9 cellular contexts compared by ENCODE assay signal in the genomic region with DNA sequence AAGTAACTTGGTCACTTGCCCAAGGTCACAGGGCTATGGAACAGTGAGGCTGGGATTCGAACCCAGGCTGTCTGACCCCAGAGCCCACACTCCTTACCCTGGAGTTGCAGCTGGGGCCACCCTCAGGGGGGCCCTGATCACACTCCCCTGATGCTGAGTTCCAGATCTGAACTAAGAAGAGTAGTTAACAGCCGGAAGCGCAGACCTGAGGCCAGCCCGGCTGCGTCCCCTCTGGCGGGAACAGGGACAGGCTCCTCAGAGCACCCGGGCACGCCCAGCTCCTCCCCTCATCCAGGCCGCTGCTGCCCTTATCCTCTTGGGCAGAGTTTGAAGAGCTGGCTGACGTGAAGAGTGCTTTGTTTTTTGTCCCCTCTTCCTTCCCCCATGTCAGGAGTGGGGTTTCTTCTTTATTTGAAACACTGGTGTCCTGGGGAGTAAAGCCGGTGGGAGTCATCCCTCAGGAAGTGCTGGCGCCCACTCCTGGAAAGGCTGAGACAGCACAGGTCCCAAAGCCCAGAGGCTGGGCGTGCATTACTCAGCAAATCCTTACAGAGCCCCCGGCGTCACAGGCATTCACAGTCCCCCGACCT. TPM values are rescaled to one million over a fixed set of nuclear protein-coding genes. Genes with fewer than 3 reads are reported as not detected.
DNase-seq lines count a peak whose midpoint lies in the region; ATAC-seq and TF ChIP-seq lines count a peak whose summit lies in the region.
"Had no signal": no experiment of that assay in that cellular context is flagged by ENCODE, and none has a peak within 500 bp of the region (broad histone marks: within the 10 kb centered on the region; RNA-seq: fewer than 3 reads in every experiment).

No MANE protein-coding gene starts in this region.

- H3K27ac ChIP-seq in GM23248 = peak overlapping the region; percentile 86

- H3K27ac Mint-ChIP-seq in activated CD4-positive, alpha-beta memory T cell treated with anti-CD3 and anti-CD28 coated beads, Interleukin-2, amount 10 ng/mL, durations not matched to agents 7 days and 5 days = peak overlapping the region; percentile 99
- peak overlapping the region; percentile 98 to 99 for H3K27ac Mint-ChIP-seq in natural killer cell

- no peaks in the 10 kb centered on the region for H3K27me3 Mint-ChIP-seq in activated CD4-positive, alpha-beta memory T cell treated with anti-CD3 and anti-CD28 coated beads, Interleukin-2, amount 10 ng/mL, durations not matched to agents 7 days and 5 days
- H3K27me3 Mint-ChIP-seq in natural killer cell (ENCODE audit: low read depth in 2 of 2) = no peaks in the 10 kb centered on the region

- no peaks in the 10 kb centered on the region for H3K27me3 ChIP-seq in GM23248 (replicated peaks; ENCODE audit: insufficient read depth)

- peaks cover 88% of the 10 kb centered on the region for H3K4me1 Mint-ChIP-seq in activated CD4-positive, alpha-beta memory T cell treated with anti-CD3 and anti-CD28 coated beads, Interleukin-2, amount 10 ng/mL, durations not matched to agents 7 days and 5 days
- peaks cover 48 to 59% of the 10 kb centered on the region in 2 donors for H3K4me1 Mint-ChIP-seq in natural killer cell

- no peaks in the 10 kb centered on the region for H3K79me2 ChIP-seq in GM23248 (ENCODE audit: insufficient read depth)

- 38 to 40% methylated on average over 16 of the region's 16 CpGs for WGBS in GM23248 (ENCODE audit: low coverage in 1 of 2, low lambda C conversion rate in 2 of 2, missing lambda C conversion rate in 2 of 2), 2 experiments

- no peaks in the 10 kb centered on the region for H3K9me3 Mint-ChIP-seq in activated CD4-positive, alpha-beta memory T cell treated with anti-CD3 and anti-CD28 coated beads, Interleukin-2, amount 10 ng/mL, durations not matched to agents 7 days and 5 days
- H3K9me3 Mint-ChIP-seq in natural killer cell = no peaks in the 10 kb centered on the region

- in situ Hi-C loops in GM23248 (cut with MboI) = no loop called here

- H3K9me2 ChIP-seq in GM23248 (ENCODE audit: insufficient read depth) = no peaks in the 10 kb centered on the region

- peak overlapping the region; percentile 41 for H3K4me2 ChIP-seq in GM23248 (ENCODE audit: unreplicated experiment)

- H3K4me1 ChIP-seq in GM23248 (ENCODE audit: insufficient read depth) = 0 out of 2 replicates have a peak, but pooled peaks cover 7% of the 10 kb centered on the region

- peaks cover 68% of the 10 kb centered on the region for H3K36me3 Mint-ChIP-seq in activated CD4-positive, alpha-beta memory T cell treated with anti-CD3 and anti-CD28 coated beads, Interleukin-2, amount 10 ng/mL, durations not matched to agents 7 days and 5 days (ENCODE audit: low read depth)
- H3K36me3 Mint-ChIP-seq in natural killer cell = peaks cover 6% of the 10 kb centered on the region

- no peaks in the 10 kb centered on the region for H3K9me3 ChIP-seq in GM23248 (ENCODE audit: low read depth)

- peak overlapping the region; percentile 74 for H3K4me3 Mint-ChIP-seq in activated CD4-positive, alpha-beta memory T cell treated with anti-CD3 and anti-CD28 coated beads, Interleukin-2, amount 10 ng/mL, durations not matched to agents 7 days and 5 days
- H3K4me3 Mint-ChIP-seq in natural killer cell = peak overlapping the region; percentile 85

- intact Hi-C loops in natural killer cell (cut with micrococcal nuclease) = loop anchor here (1.0 kb wide), 1 partner anchor 9 kb away; no protein-coding TSS in a partner anchor

- H4K20me1 ChIP-seq in GM23248 (ENCODE audit: insufficient read depth) = no peaks in the 10 kb centered on the region

- peak overlapping the region; percentile 78 for H2AFZ ChIP-seq in GM23248

- POLR2A ChIA-PET in activated CD4-positive, alpha-beta memory T cell treated with anti-CD3 and anti-CD28 coated beads, Interleukin-2, amount 10 ng/mL, durations not matched to agents 7 days and 5 days (lab: Charles Lee) = interaction anchor here (0.6 to 13.2 kb wide), 18 partner anchors 8 to 238 kb away, joined by 3 to 1188 read pairs (median 7); a partner anchor contains a TSS

- ATAC-seq in natural killer cell (peak; percentile 2 to 7 (median 7)), GM19324 (IDR thresholded peaks at IDR 0.05; ENCODE audit: low FRiP score, unreplicated experiment) (no peak)

- peak; percentile 70 for DNase-seq in CD1c-positive myeloid dendritic cell (ENCODE audit: extremely low spot score)
- peak; percentile 87 for DNase-seq in GM23248
- peak; percentile 82 for DNase-seq in NCI-H2227 (lab: John Stamatoyannopoulos, UW; ENCODE audit: unreplicated experiment)
- DNase-seq in activated CD4-positive, alpha-beta memory T cell treated with anti-CD3 and anti-CD28 coated beads, Interleukin-2, amount 10 ng/mL, durations not matched to agents 7 days and 5 days = peak; percentile 69
- DNase-seq in fibroblast of mammary gland (ENCODE audit: low read depth) = peak; percentile 77
- DNase-seq in natural killer cell = no peak
- no peak for DNase-seq in T1000 (lab: John Stamatoyannopoulos, UW)

- peak overlapping the region; percentile 79 for H3K9ac ChIP-seq in GM23248

- TF ChIP-seq CTCF in fibroblast of mammary gland (conservative IDR thresholded peaks at IDR 0.05; ENCODE audit: control insufficient read depth, insufficient read depth, low read depth, low read length) (peak; percentile 51), natural killer cell (IDR thresholded peaks at IDR 0.05) (no peak)

- peaks cover 28% of the 10 kb centered on the region for H3F3A ChIP-seq in GM23248 (ENCODE audit: insufficient read depth)

- CTCF ChIA-PET in activated CD4-positive, alpha-beta memory T cell treated with anti-CD3 and anti-CD28 coated beads, Interleukin-2, amount 10 ng/mL, durations not matched to agents 7 days and 5 days (lab: Charles Lee) = interaction anchor here (0.6 to 12.2 kb wide), 8 partner anchors 14 to 151 kb away, joined by 3 to 465 read pairs (median 10); a partner anchor contains a TSS

- peaks cover 14% of the 10 kb centered on the region for H3K36me3 ChIP-seq in GM23248 (ENCODE audit: low read depth)

- peak overlapping the region; percentile 51 for H3K4me3 ChIP-seq in GM23248
- H3K4me3 ChIP-seq in fibroblast of mammary gland (ENCODE audit: control insufficient read depth, low read depth, low read length) = peak overlapping the region; percentile 21

RNA-seq across cellular contexts. Expression of a gene that starts 8.7 kb away (rescaled TPM):
- total RNA-seq in GM23248 (2014; rRNA removed; shearing (Covaris generic)) = 212 and 221 TPM in 2 replicates
- polyA plus RNA-seq in GM23248 (2016; fragmentation: Nextera tagmentation; extraction: Ambion mirVana) = 130 and 137 TPM in 2 replicates
- total RNA-seq in activated CD4-positive, alpha-beta memory T cell treated with anti-CD3 and anti-CD28 coated beads, Interleukin-2, amount 10 ng/mL, durations not matched to agents 7 days and 5 days = 100 to 1,000 TPM; 194 to 196 TPM
- 100 to 1,000 TPM; 123 to 133 (median 127) TPM for total RNA-seq in natural killer cell

RNA-seq across cellular contexts. Expression of a gene that starts 8.9 kb away (rescaled TPM):
- 25.9 and 39.2 TPM in 2 replicates for total RNA-seq in GM23248 (2014; rRNA removed; shearing (Covaris generic))
- polyA plus RNA-seq in GM23248 (2016; fragmentation: Nextera tagmentation; extraction: Ambion mirVana) = 68.6 and 72.1 TPM in 2 replicates
- total RNA-seq in activated CD4-positive, alpha-beta memory T cell treated with anti-CD3 and anti-CD28 coated beads, Interleukin-2, amount 10 ng/mL, durations not matched to agents 7 days and 5 days = 10 to 100 TPM; 39.4 to 50.2 TPM
- total RNA-seq in natural killer cell = 10 to 100 TPM; 22.1 to 30.4 (median 23.3) TPM

RNA-seq across cellular contexts. Expression of a gene that starts 10.6 kb away (rescaled TPM):
- not detected in 2 replicates for total RNA-seq in GM23248 (2014; rRNA removed; shearing (Covaris generic))
- polyA plus RNA-seq in GM23248 (2016; fragmentation: Nextera tagmentation; extraction: Ambion mirVana) = 0.21 and 0.35 TPM in 2 replicates
- total RNA-seq in activated CD4-positive, alpha-beta memory T cell treated with anti-CD3 and anti-CD28 coated beads, Interleukin-2, amount 10 ng/mL, durations not matched to agents 7 days and 5 days = 100 to 1,000 TPM; 295 to 299 TPM
- 100 to 1,000 TPM; 279 to 357 (median 312) TPM for total RNA-seq in natural killer cell

RNA-seq across cellular contexts. Expression of a gene that starts 18.0 kb away (rescaled TPM):
- total RNA-seq in GM23248 (2014; rRNA removed; shearing (Covaris generic)) = 261 and 264 TPM in 2 replicates
- polyA plus RNA-seq in GM23248 (2016; fragmentation: Nextera tagmentation; extraction: Ambion mirVana) = 247 and 257 TPM in 2 replicates
- 100 to 1,000 TPM; 141 TPM for total RNA-seq in activated CD4-positive, alpha-beta memory T cell treated with anti-CD3 and anti-CD28 coated beads, Interleukin-2, amount 10 ng/mL, durations not matched to agents 7 days and 5 days
- total RNA-seq in natural killer cell = 100 to 1,000 TPM; 125 to 157 (median 126) TPM

RNA-seq across cellular contexts. Expression of a gene that starts 18.2 kb away (rescaled TPM):
- not detected in 2 replicates for total RNA-seq in GM23248 (2014; rRNA removed; shearing (Covaris generic))
- polyA plus RNA-seq in GM23248 (2016; fragmentation: Nextera tagmentation; extraction: Ambion mirVana) = not detected in 2 replicates
- total RNA-seq in activated CD4-positive, alpha-beta memory T cell treated with anti-CD3 and anti-CD28 coated beads, Interleukin-2, amount 10 ng/mL, durations not matched to agents 7 days and 5 days = not detected
- total RNA-seq in natural killer cell = not detected
- total RNA-seq: T-helper 1 cell treated with Interleukin-12 subunit alpha and Interleukin-12 subunit beta and Interleukin-4 antibody, amounts not matched to agents 30 ng/mL and 1 ng/mL, for 36 hours had no signal

Comparison
In these comparisons a context has a peak if more than half of its experiments do, and no peak if none do; other contexts are left out.
1. DNase-seq: peak in CD1c-positive myeloid dendritic cell (single experiment), GM23248 (single experiment), NCI-H2227 (single experiment), activated CD4-positive, alpha-beta memory T cell treated with anti-CD3 and anti-CD28 coated beads, Interleukin-2, amount 10 ng/mL, durations not matched to agents 7 days and 5 days (single experiment) and fibroblast of mammary gland (single experiment); none in natural killer cell (single experiment) and T1000 (single experiment).
2. RNA of a gene that starts 10.6 kb away (total RNA-seq): 279 to 357 TPM in natural killer cell and 295 to 299 TPM in activated CD4-positive, alpha-beta memory T cell treated with anti-CD3 and anti-CD28 coated beads, Interleukin-2, amount 10 ng/mL, durations not matched to agents 7 days and 5 days; not detected in GM23248; every median in the first group is over 100 times any median in the second.